Comparison of ENCODE assay signal across 16 cellular contexts in the genomic region with DNA sequence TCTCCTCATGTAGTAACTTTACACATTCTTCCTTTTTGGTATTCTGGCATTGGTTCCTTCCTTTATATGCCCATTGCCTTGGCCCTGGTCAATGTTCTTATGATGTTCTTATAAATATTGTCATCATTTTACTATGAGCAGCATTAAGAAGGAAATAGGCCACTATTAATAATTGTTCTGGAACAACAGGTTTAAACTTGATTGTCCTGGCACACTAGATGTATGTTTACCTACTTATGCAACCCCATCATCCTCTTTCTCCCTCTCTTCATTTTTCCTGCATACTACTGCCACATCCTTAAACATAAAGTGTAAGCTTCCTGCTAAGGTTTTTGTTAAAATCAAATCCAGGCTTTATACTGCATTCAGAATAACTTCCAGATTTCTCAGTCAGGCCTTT.
A peak's percentile ranks its signal among the peaks of the same experiment; 100 is the strongest.
DNase-seq lines count a peak whose midpoint lies in the region; ATAC-seq and TF ChIP-seq lines count a peak whose summit lies in the region.
"Had no signal": no experiment of that assay in that cellular context is flagged by ENCODE, and none has a peak within 500 bp of the region (broad histone marks: within the 10 kb centered on the region; RNA-seq: fewer than 3 reads in every experiment).

No MANE protein-coding gene starts in this region.

- TF ChIP-seq POLR2A in body of pancreas (IDR thresholded peaks at IDR 0.05) (no peak), erythroblast (IDR thresholded peaks at IDR 0.05; ENCODE audit: low read length) (no peak), upper lobe of left lung (IDR thresholded peaks at IDR 0.05) (no peak)

- no peaks in the 10 kb centered on the region for H3K36me3 Mint-ChIP-seq in Calu3 (ENCODE audit: insufficient read depth, unreplicated experiment)
- H3K36me3 Mint-ChIP-seq in naive thymus-derived CD8-positive, alpha-beta T cell = no peaks in the 10 kb centered on the region
- H3K36me3 Mint-ChIP-seq: CD8-positive, alpha-beta T cell had no signal

- H3K27me3 ChIP-seq in body of pancreas = no peaks in the 10 kb centered on the region
- H3K27me3 ChIP-seq in upper lobe of left lung = no peaks in the 10 kb centered on the region
- H3K27me3 ChIP-seq: BLaER1 treated with 17β-estradiol and CSF1 and Interleukin-3, amounts not matched to agents 10 nM and 100 nM had no signal

- ATAC-seq in body of pancreas (peak; percentile 12), esophagus mucosa (peak; percentile 90), upper lobe of left lung (ENCODE audit: low FRiP score in 2 of 2) (no peak)
- ATAC-seq in naive thymus-derived CD8-positive, alpha-beta T cell = no peak
- ATAC-seq: CD8-positive, alpha-beta T cell had no signal

- no peak overlapping the region for H3K4me3 Mint-ChIP-seq in Calu3 (ENCODE audit: low read depth, unreplicated experiment)
- H3K4me3 Mint-ChIP-seq in naive thymus-derived CD8-positive, alpha-beta T cell = no peak overlapping the region
- H3K4me3 Mint-ChIP-seq: B cell; CD8-positive, alpha-beta T cell; H9 had no signal

- BruUV-seq in Calu3 (replicated peaks; lab: Mats Ljungman, UMichigan) = no TSS peak

- CTCF ChIA-PET in Calu3 (lab: Charles Lee) = no interaction called here

- H3K4me1 Mint-ChIP-seq in Calu3 (ENCODE audit: low read depth, unreplicated experiment) = peaks cover 37% of the 10 kb centered on the region
- H3K4me1 Mint-ChIP-seq in naive thymus-derived CD8-positive, alpha-beta T cell = no peaks in the 10 kb centered on the region
- H3K4me1 Mint-ChIP-seq: B cell had no signal

- H3K4me3 ChIP-seq in LNCaP clone FGC (ENCODE audit: low read depth, low read length) (no peak overlapping the region), body of pancreas (no peak overlapping the region), upper lobe of left lung (no peak overlapping the region)
- H3K4me3 ChIP-seq: BLaER1 treated with 17β-estradiol and CSF1 and Interleukin-3, amounts not matched to agents 10 nM and 100 nM had no signal

- peaks cover 36% of the 10 kb centered on the region for H3K4me1 ChIP-seq in body of pancreas
- peaks cover 0 to 17% (median 4%) of the 10 kb centered on the region in 4 donors for H3K4me1 ChIP-seq in upper lobe of left lung
- H3K4me1 ChIP-seq: BLaER1 treated with 17β-estradiol and CSF1 and Interleukin-3, amounts not matched to agents 10 nM and 100 nM had no signal

- intact Hi-C loops in Calu3 (cut with micrococcal nuclease; ENCODE audit: unreplicated experiment) = no loop called here
- intact Hi-C loops in body of pancreas (cut with DNase I) = no loop called here

- H3K9me3 ChIP-seq in body of pancreas (no peaks in the 10 kb centered on the region), upper lobe of left lung (no peaks in the 10 kb centered on the region)
- H3K9me3 ChIP-seq: BLaER1 treated with 17β-estradiol and CSF1 and Interleukin-3, amounts not matched to agents 10 nM and 100 nM had no signal

- TF ChIP-seq EP300 in upper lobe of left lung (IDR thresholded peaks at IDR 0.05) = no peak

- H3K27me3 Mint-ChIP-seq in Calu3 (ENCODE audit: unreplicated experiment) = no peaks in the 10 kb centered on the region
- H3K27me3 Mint-ChIP-seq in naive thymus-derived CD8-positive, alpha-beta T cell = peaks cover 2 to 14% (median 3%) of the 10 kb centered on the region in 5 donors

- H3K9me3 Mint-ChIP-seq in Calu3 (ENCODE audit: low read depth, unreplicated experiment) = no peaks in the 10 kb centered on the region
- H3K9me3 Mint-ChIP-seq in naive thymus-derived CD8-positive, alpha-beta T cell = peaks cover 0 to 3% (median 0%) of the 10 kb centered on the region in 9 donors
- H3K9me3 Mint-ChIP-seq: CD8-positive, alpha-beta T cell; H9 had no signal

- no peak overlapping the region for H3K27ac ChIP-seq in body of pancreas
- H3K27ac ChIP-seq in upper lobe of left lung = no peak overlapping the region
- H3K27ac ChIP-seq: BLaER1 treated with 17β-estradiol and CSF1 and Interleukin-3, amounts not matched to agents 10 nM and 100 nM had no signal

- H3K27ac Mint-ChIP-seq in Calu3 (ENCODE audit: unreplicated experiment) = peak overlapping the region; percentile 4
- H3K27ac Mint-ChIP-seq in naive thymus-derived CD8-positive, alpha-beta T cell = no peak overlapping the region
- H3K27ac Mint-ChIP-seq: B cell; CD8-positive, alpha-beta T cell; H9 had no signal

- no peak for DNase-seq in Calu3
- peak; percentile 90 for DNase-seq in LNCaP clone FGC (ENCODE audit: low read depth)
- DNase-seq in body of pancreas = no peak
- no peak for DNase-seq in erythroblast (lab: John Stamatoyannopoulos, UW)
- DNase-seq in naive thymus-derived CD8-positive, alpha-beta T cell = no peak
- no peak for DNase-seq in upper lobe of left lung
- no peak for DNase-seq in NCI-H510A (lab: John Stamatoyannopoulos, UW)
- DNase-seq: CD8-positive, alpha-beta T cell; DMS 273 treated with DMSO at 0.1 percent for 48 hours; DMS53; DND-41; EL; H9 had no signal

- TF ChIP-seq CTCF in Calu3 (IDR thresholded peaks at IDR 0.05; ENCODE audit: unreplicated experiment) (no peak), LNCaP clone FGC (IDR thresholded peaks at IDR 0.05; ENCODE audit: control insufficient read depth, extremely low read depth, insufficient read depth) (no peak), body of pancreas (IDR thresholded peaks at IDR 0.05) (no peak), upper lobe of left lung (IDR thresholded peaks at IDR 0.05) (no peak)

- H3K36me3 ChIP-seq in body of pancreas (replicated peaks in 1 of 2; ENCODE audit: insufficient read depth in 1 of 2, low read depth in 2 of 2) (no peaks in the 10 kb centered on the region), upper lobe of left lung (no peaks in the 10 kb centered on the region)
- H3K36me3 ChIP-seq: BLaER1 treated with 17β-estradiol and CSF1 and Interleukin-3, amounts not matched to agents 10 nM and 100 nM had no signal

- POLR2A ChIA-PET in naive thymus-derived CD8-positive, alpha-beta T cell (lab: Charles Lee) = no interaction called here

Comparison
In these comparisons a context has a peak if more than half of its experiments do, and no peak if none do; other contexts are left out.
1. ATAC-seq: peak in body of pancreas (single experiment) and esophagus mucosa (single experiment); none in naive thymus-derived CD8-positive, alpha-beta T cell (0 of 2) and upper lobe of left lung (0 of 2).